ENCODE assay signal across 15 cellular contexts in the genomic region with DNA sequence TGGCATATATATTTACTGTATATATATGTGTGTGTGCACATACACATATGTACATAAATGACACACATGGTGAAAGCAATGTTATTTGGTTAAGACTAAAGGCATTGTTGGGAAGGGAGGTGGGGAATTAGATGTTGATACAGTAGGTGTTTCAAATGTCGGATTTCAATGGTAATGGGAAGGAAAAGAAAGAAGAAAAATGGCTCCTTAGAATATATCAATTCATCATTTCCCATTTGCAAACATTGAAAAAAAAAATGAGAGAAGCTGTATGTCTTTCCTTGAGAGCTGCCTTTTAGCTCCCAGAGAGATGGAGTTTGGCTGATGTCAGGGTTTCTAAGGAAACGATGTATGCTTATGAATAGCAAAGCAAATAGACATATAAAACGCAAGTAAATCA. TPM values are rescaled to one million over a fixed set of nuclear protein-coding genes. Genes with fewer than 3 reads are reported as not detected.
A peak's percentile ranks its signal among the peaks of the same experiment; 100 is the strongest.
DNase-seq lines count a peak whose midpoint lies in the region; ATAC-seq, FAIRE-seq and TF ChIP-seq lines count a peak whose summit lies in the region.
"Had no signal": no experiment of that assay in that cellular context is flagged by ENCODE, and none has a peak within 500 bp of the region (broad histone marks: within the 10 kb centered on the region; RNA-seq: fewer than 3 reads in every experiment).

No MANE protein-coding gene starts in this region.

- peaks cover 51% of the 10 kb centered on the region for H3K4me1 ChIP-seq in A549

- TF ChIP-seq CTCF in A549 (IDR thresholded peaks at IDR 0.05), result no peak

- peak overlapping the region; percentile 99 to 100 for H3K27ac ChIP-seq in A549

- no peaks in the 10 kb centered on the region for H3K9me3 ChIP-seq in A549
- H3K9me3 ChIP-seq: BE2C had no signal

- no peak overlapping the region for H3K4me3 Mint-ChIP-seq in T-cell
- H3K4me3 Mint-ChIP-seq: CD8-positive, alpha-beta T cell had no signal

- no peak for TF ChIP-seq EP300 in A549 (IDR thresholded peaks at IDR 0.05)

- 2% methylated on average over 3 of the region's 3 CpGs for WGBS in A549 (ENCODE audit: missing lambda C conversion rate)

- FAIRE-seq in A549 (lab: Jason Lieb, UNC), result no peak
- FAIRE-seq in RCC 7860 (lab: Jason Lieb, UNC), result no peak
- FAIRE-seq: H1 had no signal

- H3K27ac Mint-ChIP-seq in T-cell, result no peak overlapping the region
- H3K27ac Mint-ChIP-seq: CD8-positive, alpha-beta T cell had no signal

- peak; percentile 28 to 60; a peak in 3 of 6 replicates for ATAC-seq in A549
- no peak for ATAC-seq in HG02759 (IDR thresholded peaks at IDR 0.05; ENCODE audit: unreplicated experiment)
- ATAC-seq in T-cell (replicated peaks in 1 of 4), result no peak
- ATAC-seq: CD8-positive, alpha-beta T cell had no signal

- H3K4me3 ChIP-seq in A549, result no peak overlapping the region

- H3K4me2 ChIP-seq in A549, result peak overlapping the region; percentile 67

- TF ChIP-seq RAD21 in A549 (conservative IDR thresholded peaks at IDR 0.05 in 1 of 2, IDR thresholded peaks at IDR 0.05 in 1 of 2), result no peak

- peaks cover 0 to 13% (median 5%) of the 10 kb centered on the region in 3 donors for H3K4me1 Mint-ChIP-seq in T-cell

- no peaks in the 10 kb centered on the region for H3K9me3 Mint-ChIP-seq in T-cell
- H3K9me3 Mint-ChIP-seq: CD8-positive, alpha-beta T cell had no signal

- CTCF ChIA-PET in A549 (lab: Yijun Ruan, JAX), result interaction anchor here (1.3 to 5.2 kb wide), 2 partner anchors 33 to 60 kb away, joined by 3 to 25 read pairs; no protein-coding TSS in a partner anchor
- CTCF ChIA-PET in T-cell (lab: Charles Lee), result no interaction called here

- POLR2A ChIA-PET in A549 (lab: Yijun Ruan, JAX), result interaction anchor here (1.2 to 1.8 kb wide), 2 partner anchors 35 to 50 kb away, joined by 3 to 4 read pairs; no protein-coding TSS in a partner anchor
- POLR2A ChIA-PET in T-cell (lab: Charles Lee), result interaction anchor here in 1 of 2 donors (0.6 kb wide), 1 partner anchor 269 kb away, joined by 5 read pairs; no protein-coding TSS in a partner anchor

- TF ChIP-seq POLR2A in A549 (IDR thresholded peaks at IDR 0.05; ENCODE audit: low read length), result no peak

- DNase-seq in A549 (ENCODE audit: low read depth in 1 of 2, low spot score in 1 of 2) (peak; percentile 66 to 90), DMS79 treated with DMSO at 0.1 percent for 48 hours (lab: John Stamatoyannopoulos, UW) (peak; percentile 86), RCC 7860 (ENCODE audit: low spot score) (peak; percentile 18), kidney tubule cell (ENCODE audit: low spot score) (peak; percentile 10), NCI-H2196 (lab: John Stamatoyannopoulos, UW; ENCODE audit: unreplicated experiment) (no peak), T-cell (no peak)
- DNase-seq: BE2C; CD8-positive, alpha-beta T cell; EL; NCI-H1436 treated with DMSO at 0.1 percent for 48 hours; NCI-H2081 treated with DMSO at 0.1 percent for 48 hours; NCI-H345; NCI-H526 treated with DMSO at 0.1 percent for 48 hours had no signal

- H3K36me3 Mint-ChIP-seq in T-cell, result no peaks in the 10 kb centered on the region
- H3K36me3 Mint-ChIP-seq: CD8-positive, alpha-beta T cell had no signal

- H3K27me3 Mint-ChIP-seq in T-cell, result peaks cover 40 to 73% of the 10 kb centered on the region in 2 donors

TF ChIP-seq in A549, 52 proteins besides CTCF, POLR2A, EP300 and RAD21:
- TF ChIP-seq HOXB5 (CRISPR knock-in tag; IDR thresholded peaks at IDR 0.05) (peak; percentile 68; the same call in 1 of the 2 replicates), MAFK (IDR thresholded peaks at IDR 0.05; ENCODE audit: partially characterized antibody) (peak; percentile 36), CEBPB (IDR thresholded peaks at IDR 0.05) (no peak), CBX8 (IDR thresholded peaks at IDR 0.05) (no peak), HOXA7 (CRISPR knock-in tag; IDR thresholded peaks at IDR 0.05) (peak; percentile 70; the same call in 1 of the 2 replicates), HOXB13 (CRISPR knock-in tag; IDR thresholded peaks at IDR 0.05; ENCODE audit: low read depth) (0 out of 2 replicates have a peak, but pooled peaks have one; percentile 28), EHF (CRISPR knock-in tag; IDR thresholded peaks at IDR 0.05) (peak; percentile 75; the same call in 1 of the 2 replicates), CBX2 (IDR thresholded peaks at IDR 0.05; ENCODE audit: borderline replicate concordance, low read depth) (no peak)
- TF ChIP-seq, protein P1, sequence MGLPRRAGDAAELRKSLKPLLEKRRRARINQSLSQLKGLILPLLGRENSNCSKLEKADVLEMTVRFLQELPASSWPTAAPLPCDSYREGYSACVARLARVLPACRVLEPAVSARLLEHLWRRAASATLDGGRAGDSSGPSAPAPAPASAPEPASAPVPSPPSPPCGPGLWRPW (IDR thresholded peaks at IDR 0.05), result no peak

RNA-seq across cellular contexts. Expression of a gene that starts 33.4 kb away (rescaled TPM):
- polyA plus RNA-seq in A549 (2011; rRNA removed), result 281 and 378 TPM in 2 replicates
- 103 and 107 TPM in 2 replicates for polyA plus RNA-seq in A549 (2012; cell fraction: cytosol; rRNA removed)
- polyA plus RNA-seq in A549 (2012; cell fraction: nucleus; rRNA removed), result 24.1 and 54.9 TPM in 2 replicates
- 126 to 142 TPM (median 129 TPM) in 3 replicates for polyA plus RNA-seq in A549 (2017; fragmentation: RNase III; extraction: RNeasy Plus Mini Kit Qiagen cat#74134 plus additional on column Dnase treatment)
- polyA minus RNA-seq in A549 (2011; rRNA and poly(A)+ RNA removed), result 298 and 349 TPM in 2 replicates
- 10 to 100 TPM; 58.9 to 85.0 (median 69.6) TPM for total RNA-seq in T-cell

Comparison
In these comparisons a context has a peak if more than half of its experiments do, and no peak if none do; other contexts are left out.
1. ATAC-seq: peak in A549 (2 of 2); none in HG02759 (single experiment) and T-cell (0 of 4).
2. DNase-seq: peak in A549 (2 of 2), DMS79 treated with DMSO at 0.1 percent for 48 hours (single experiment), RCC 7860 (single experiment) and kidney tubule cell (single experiment); none in NCI-H2196 (single experiment) and T-cell (0 of 34).